Comparison of ENCODE assay signal across 23 cellular contexts in genomic region chr20:13424174-13424833, GRCh38.
DNase-seq lines count a peak whose midpoint lies in the region; ATAC-seq, FAIRE-seq and TF ChIP-seq lines count a peak whose summit lies in the region.
"Had no signal": no experiment of that assay in that cellular context is flagged by ENCODE, and none has a peak within 500 bp of the region (broad histone marks: within the 10 kb centered on the region; RNA-seq: fewer than 3 reads in every experiment).

No MANE protein-coding gene starts in this region.

- H3K9me3 ChIP-seq in DND-41 (ENCODE audit: insufficient read depth, low read length, severe bottlenecking) = no peaks in the 10 kb centered on the region
- H3K9me3 ChIP-seq in right cardiac atrium (ENCODE audit: control insufficient read depth, low read length) = no peaks in the 10 kb centered on the region
- H3K9me3 ChIP-seq: Caco-2 had no signal

- POLR2A ChIA-PET in WTC11 (lab: Charles Lee) = interaction anchor here (1.2 kb wide), 1 partner anchor 1901 kb away, joined by 3 read pairs; no protein-coding TSS in a partner anchor

- TF ChIP-seq CTCF in DND-41 (IDR thresholded peaks at IDR 0.05; ENCODE audit: borderline replicate concordance, extremely low read depth, low read length, poor library complexity, severe bottlenecking) = no peak
- TF ChIP-seq CTCF in WTC11 (IDR thresholded peaks at IDR 0.05) = no peak
- TF ChIP-seq CTCF in mesothelial cell of epicardium (IDR thresholded peaks at IDR 0.05; ENCODE audit: unreplicated experiment) = no peak
- no peak for TF ChIP-seq CTCF in brain microvascular endothelial cell (IDR thresholded peaks at IDR 0.05; ENCODE audit: low read depth, low read length, missing control alignments)

- no peak overlapping the region for H2AFZ ChIP-seq in DND-41 (ENCODE audit: low read depth, low read length)

- intact Hi-C loops in right cardiac atrium (cut with DNase I) = no loop called here

- no peak overlapping the region for H3K4me3 ChIP-seq in DND-41 (ENCODE audit: low read depth in 1 of 2, low read length in 2 of 2)
- H3K4me3 ChIP-seq in right cardiac atrium (ENCODE audit: low read length) = no peak overlapping the region
- H3K4me3 ChIP-seq in brain microvascular endothelial cell (ENCODE audit: low read depth, low read length) = no peak overlapping the region

- H3K9me3 Mint-ChIP-seq in WTC11 = no peaks in the 10 kb centered on the region
- no peaks in the 10 kb centered on the region for H3K9me3 Mint-ChIP-seq in mesothelial cell of epicardium
- H3K9me3 Mint-ChIP-seq: CD4-positive, alpha-beta T cell had no signal

- H4K20me1 ChIP-seq in DND-41 (ENCODE audit: insufficient read depth, low read length) = no peaks in the 10 kb centered on the region; the same call in 1 of the 2 replicates

- peak; percentile 87 for FAIRE-seq in islet of Langerhans (lab: Jason Lieb, UNC)
- FAIRE-seq: GM12892, GM18507, H1 had no signal

- ATAC-seq in DND-41 (ENCODE audit: insufficient read depth, low read depth) (no peak), WTC11 (no peak), right cardiac atrium (no peak)
- ATAC-seq: PC-3 had no signal

- DNase-seq in DND-41 (no peak), WTC11 (ENCODE audit: low spot score) (no peak), mesothelial cell of epicardium (ENCODE audit: low spot score in 2 of 2, unreplicated experiment in 2 of 2) (no peak), NAMALWA (ENCODE audit: low spot score) (no peak), right cardiac atrium (no peak), brain microvascular endothelial cell (no peak)
- no peak for DNase-seq in activated CD8-positive, alpha-beta memory T cell treated with anti-CD3 and anti-CD28 coated beads, Interleukin-2, amount 50 U/mL, for 48 hours
- DNase-seq: Caco-2; CD4-positive, alpha-beta T cell; Karpas-422; NCI-H1048; NCI-H1436; NCI-H1930; NCI-H226; NCI-H524; PC-3; SIG-M5 had no signal

- peaks cover 43% of the 10 kb centered on the region for H3K4me1 Mint-ChIP-seq in WTC11
- peaks cover 24% of the 10 kb centered on the region for H3K4me1 Mint-ChIP-seq in mesothelial cell of epicardium

- H3K27me3 ChIP-seq in DND-41 (ENCODE audit: insufficient read depth, low read length, poor library complexity) = no peaks in the 10 kb centered on the region
- H3K27me3 ChIP-seq in right cardiac atrium (ENCODE audit: control insufficient read depth, insufficient read depth) = no peaks in the 10 kb centered on the region
- H3K27me3 ChIP-seq in brain microvascular endothelial cell (replicated peaks) = no peaks in the 10 kb centered on the region

- H3K4me2 ChIP-seq in DND-41 (ENCODE audit: insufficient read depth, low read length) = no peak overlapping the region

- H3K79me2 ChIP-seq in DND-41 (ENCODE audit: insufficient read depth, low read length) = peaks cover 70% of the 10 kb centered on the region

- H3K36me3 ChIP-seq in DND-41 (ENCODE audit: insufficient read depth, low read length) (peaks cover 72% of the 10 kb centered on the region), brain microvascular endothelial cell (replicated peaks) (no peaks in the 10 kb centered on the region)

- H3K27me3 Mint-ChIP-seq in WTC11 (ENCODE audit: low read depth) = no peaks in the 10 kb centered on the region
- no peaks in the 10 kb centered on the region for H3K27me3 Mint-ChIP-seq in mesothelial cell of epicardium (ENCODE audit: low read depth)
- H3K27me3 Mint-ChIP-seq: CD4-positive, alpha-beta T cell; IgD-negative memory B cell had no signal

- H3K27ac Mint-ChIP-seq in WTC11 (no peak overlapping the region), mesothelial cell of epicardium (peak overlapping the region; percentile 21)
- H3K27ac Mint-ChIP-seq: CD4-positive, alpha-beta T cell had no signal

- no peak overlapping the region for H3K9ac ChIP-seq in DND-41 (ENCODE audit: low read depth, low read length)

- 96% methylated on average over 5 of the region's 5 CpGs for WGBS in right cardiac atrium

- H3K27ac ChIP-seq in DND-41 (ENCODE audit: low read length) = peak overlapping the region; percentile 25; the same call in 1 of the 2 replicates
- no peak overlapping the region for H3K27ac ChIP-seq in right cardiac atrium (ENCODE audit: low read length)
- H3K27ac ChIP-seq in brain microvascular endothelial cell = no peak overlapping the region
- H3K27ac ChIP-seq: RWPE1 had no signal

- CTCF ChIA-PET in WTC11 (lab: Charles Lee) = interaction anchor here (1.6 kb wide), 3 partner anchors 9 to 122 kb away, joined by 7 to 10 read pairs (median 9); no protein-coding TSS in a partner anchor

- in situ Hi-C loops in brain microvascular endothelial cell (cut with HindIII; ENCODE audit: low pct_ligation_motif_present, low sequenced_read_pairs) = no loop called here

- no peaks in the 10 kb centered on the region for H3K36me3 Mint-ChIP-seq in WTC11
- peaks cover 4% of the 10 kb centered on the region for H3K36me3 Mint-ChIP-seq in mesothelial cell of epicardium

- H3K4me3 Mint-ChIP-seq in WTC11 (no peak overlapping the region), mesothelial cell of epicardium (no peak overlapping the region)
- H3K4me3 Mint-ChIP-seq: CD4-positive, alpha-beta T cell; IgD-negative memory B cell had no signal

- H3K4me1 ChIP-seq in DND-41 (ENCODE audit: insufficient read depth, low read length) (no peaks in the 10 kb centered on the region), right cardiac atrium (ENCODE audit: control insufficient read depth, insufficient read depth, low read length) (no peaks in the 10 kb centered on the region)

TF ChIP-seq in WTC11, 78 proteins besides CTCF, POLR2A, EP300 and RAD21:
- 0 out of 2 replicates have a peak, but pooled peaks have one; percentile 10 for TF ChIP-seq GABPB1 (CRISPR knock-in tag; IDR thresholded peaks at IDR 0.05)
- TF ChIP-seq ZNF219 (CRISPR knock-in tag; IDR thresholded peaks at IDR 0.05; ENCODE audit: borderline replicate concordance) = no peak
- TF ChIP-seq ETV6 (CRISPR knock-in tag; IDR thresholded peaks at IDR 0.05) = no peak
- TF ChIP-seq, protein P1, sequence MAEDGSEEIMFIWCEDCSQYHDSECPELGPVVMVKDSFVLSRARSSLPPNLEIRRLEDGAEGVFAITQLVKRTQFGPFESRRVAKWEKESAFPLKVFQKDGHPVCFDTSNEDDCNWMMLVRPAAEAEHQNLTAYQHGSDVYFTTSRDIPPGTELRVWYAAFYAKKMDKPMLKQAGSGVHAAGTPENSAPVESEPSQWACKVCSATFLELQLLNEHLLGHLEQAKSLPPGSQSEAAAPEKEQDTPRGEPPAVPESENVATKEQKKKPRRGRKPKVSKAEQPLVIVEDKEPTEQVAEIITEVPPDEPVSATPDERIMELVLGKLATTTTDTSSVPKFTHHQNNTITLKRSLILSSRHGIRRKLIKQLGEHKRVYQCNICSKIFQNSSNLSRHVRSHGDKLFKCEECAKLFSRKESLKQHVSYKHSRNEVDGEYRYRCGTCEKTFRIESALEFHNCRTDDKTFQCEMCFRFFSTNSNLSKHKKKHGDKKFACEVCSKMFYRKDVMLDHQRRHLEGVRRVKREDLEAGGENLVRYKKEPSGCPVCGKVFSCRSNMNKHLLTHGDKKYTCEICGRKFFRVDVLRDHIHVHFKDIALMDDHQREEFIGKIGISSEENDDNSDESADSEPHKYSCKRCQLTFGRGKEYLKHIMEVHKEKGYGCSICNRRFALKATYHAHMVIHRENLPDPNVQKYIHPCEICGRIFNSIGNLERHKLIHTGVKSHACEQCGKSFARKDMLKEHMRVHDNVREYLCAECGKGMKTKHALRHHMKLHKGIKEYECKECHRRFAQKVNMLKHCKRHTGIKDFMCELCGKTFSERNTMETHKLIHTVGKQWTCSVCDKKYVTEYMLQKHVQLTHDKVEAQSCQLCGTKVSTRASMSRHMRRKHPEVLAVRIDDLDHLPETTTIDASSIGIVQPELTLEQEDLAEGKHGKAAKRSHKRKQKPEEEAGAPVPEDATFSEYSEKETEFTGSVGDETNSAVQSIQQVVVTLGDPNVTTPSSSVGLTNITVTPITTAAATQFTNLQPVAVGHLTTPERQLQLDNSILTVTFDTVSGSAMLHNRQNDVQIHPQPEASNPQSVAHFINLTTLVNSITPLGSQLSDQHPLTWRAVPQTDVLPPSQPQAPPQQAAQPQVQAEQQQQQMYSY (CRISPR knock-in tag; IDR thresholded peaks at IDR 0.05) = no peak
